Comparison of ENCODE assay signal across 8 cellular contexts in the genomic region with DNA sequence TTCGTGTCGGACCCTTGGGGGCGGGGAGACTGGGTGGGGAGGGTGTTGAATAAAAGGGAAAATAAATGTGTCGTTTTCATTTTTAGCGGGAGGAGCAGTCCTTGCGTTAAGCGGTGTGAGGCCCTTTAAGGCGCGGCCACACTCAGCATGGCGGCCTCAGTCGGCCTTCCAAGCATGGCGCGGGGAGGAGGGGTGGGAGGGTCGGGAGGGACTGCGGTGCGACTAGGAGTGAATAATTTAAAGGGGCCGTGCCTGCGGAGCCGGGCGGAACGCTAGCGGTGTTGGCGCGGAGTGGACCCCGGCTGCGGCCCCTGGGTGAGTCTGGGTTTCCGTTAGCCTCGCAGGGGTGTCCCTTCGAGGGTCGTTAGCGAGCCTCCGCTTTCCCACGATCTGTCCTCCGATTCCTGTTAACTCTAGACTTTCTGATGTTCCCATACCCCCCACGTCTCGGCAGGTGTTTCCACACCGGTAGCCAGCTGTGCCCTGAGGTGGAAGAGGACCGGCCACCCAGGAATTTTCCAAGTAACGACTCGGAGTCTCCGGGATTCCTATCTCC. TPM values are rescaled to one million over a fixed set of nuclear protein-coding genes. Genes with fewer than 3 reads are reported as not detected.
DNase-seq lines count a peak whose midpoint lies in the region; ATAC-seq and TF ChIP-seq lines count a peak whose summit lies in the region.

No MANE protein-coding gene starts in this region.

- DNase-seq in GM10266 (ENCODE audit: extremely low spot score) (peak; percentile 94), M059J (ENCODE audit: low read depth) (peak; percentile 87), SJCRH30 (peak; percentile 76 to 84), foreskin keratinocyte (peak; percentile 45 to 69), neural progenitor cell (ENCODE audit: low spot score) (peak; percentile 94), NCI-H1048 (lab: John Stamatoyannopoulos, UW) (no peak)
- DNase-seq in activated naive CD4-positive, alpha-beta T cell treated with Interleukin-2 at 50 U/mL for 16 hours: peak; percentile 88
- DNase-seq in stimulated activated naive CD8-positive, alpha-beta T cell treated with anti-CD3 and anti-CD28 coated beads, Interleukin-15, amount 100 ng/mL, for 72 hours: peak; percentile 76 to 84

- no peaks in the 10 kb centered on the region for H4K20me1 ChIP-seq in neural progenitor cell (ENCODE audit: low read depth)

- no peaks in the 10 kb centered on the region for H3K27me3 ChIP-seq in SJCRH30
- H3K27me3 ChIP-seq in foreskin keratinocyte: no peaks in the 10 kb centered on the region
- no peaks in the 10 kb centered on the region for H3K27me3 ChIP-seq in neural progenitor cell

- H3K4me1 Mint-ChIP-seq in neural progenitor cell: peaks cover 5% of the 10 kb centered on the region
- peaks cover 33% of the 10 kb centered on the region for H3K4me1 Mint-ChIP-seq in stimulated activated naive CD8-positive, alpha-beta T cell treated with anti-CD3 and anti-CD28 coated beads, Interleukin-15, amount 100 ng/mL, for 72 hours

- H3K4me2 ChIP-seq in neural progenitor cell: peak overlapping the region; percentile 90

- peak; percentile 63 for ATAC-seq in foreskin keratinocyte
- peak; percentile 62 for ATAC-seq in stimulated activated naive CD8-positive, alpha-beta T cell treated with anti-CD3 and anti-CD28 coated beads, Interleukin-15, amount 100 ng/mL, for 72 hours

- peak overlapping the region; percentile 65 for H3K4me3 ChIP-seq in SJCRH30
- H3K4me3 ChIP-seq in neural progenitor cell: peak overlapping the region; percentile 95

- H3K36me3 ChIP-seq in SJCRH30: no peaks in the 10 kb centered on the region
- H3K36me3 ChIP-seq in neural progenitor cell: no peaks in the 10 kb centered on the region

- no peaks in the 10 kb centered on the region for H3K9me3 ChIP-seq in SJCRH30 (replicated peaks)
- H3K9me3 ChIP-seq in neural progenitor cell (ENCODE audit: low read depth): no peaks in the 10 kb centered on the region

- peaks cover 5% of the 10 kb centered on the region for H3K36me3 Mint-ChIP-seq in neural progenitor cell

- H2AFZ ChIP-seq in neural progenitor cell (replicated peaks): peak overlapping the region; percentile 95

- no peaks in the 10 kb centered on the region for H3K79me2 ChIP-seq in neural progenitor cell (ENCODE audit: low read depth)

- H3K27ac ChIP-seq in SJCRH30 (peak overlapping the region; percentile 55), foreskin keratinocyte (peak overlapping the region; percentile 39), neural progenitor cell (peak overlapping the region; percentile 43)

- TF ChIP-seq CTCF in GM10266 (IDR thresholded peaks at IDR 0.05; ENCODE audit: control insufficient read depth, insufficient read depth, low read depth, missing control alignments) (no peak), foreskin keratinocyte (conservative IDR thresholded peaks at IDR 0.05) (no peak), neural progenitor cell (IDR thresholded peaks at IDR 0.05) (no peak)

- peak overlapping the region; percentile 87 for H3K27ac Mint-ChIP-seq in neural progenitor cell
- H3K27ac Mint-ChIP-seq in stimulated activated naive CD8-positive, alpha-beta T cell treated with anti-CD3 and anti-CD28 coated beads, Interleukin-15, amount 100 ng/mL, for 72 hours: peak overlapping the region; percentile 85 to 94

- peaks cover 14% of the 10 kb centered on the region for H3F3A ChIP-seq in neural progenitor cell (ENCODE audit: low read depth)

- H3K4me3 Mint-ChIP-seq in neural progenitor cell: peak overlapping the region; percentile 98
- H3K4me3 Mint-ChIP-seq in stimulated activated naive CD8-positive, alpha-beta T cell treated with anti-CD3 and anti-CD28 coated beads, Interleukin-15, amount 100 ng/mL, for 72 hours: peak overlapping the region; percentile 97 to 98

- peaks cover 4% of the 10 kb centered on the region for H3K27me3 Mint-ChIP-seq in neural progenitor cell (ENCODE audit: insufficient read depth, low read depth)
- no peaks in the 10 kb centered on the region for H3K27me3 Mint-ChIP-seq in stimulated activated naive CD8-positive, alpha-beta T cell treated with anti-CD3 and anti-CD28 coated beads, Interleukin-15, amount 100 ng/mL, for 72 hours

- no peaks in the 10 kb centered on the region for H3K9me3 Mint-ChIP-seq in neural progenitor cell
- H3K9me3 Mint-ChIP-seq in stimulated activated naive CD8-positive, alpha-beta T cell treated with anti-CD3 and anti-CD28 coated beads, Interleukin-15, amount 100 ng/mL, for 72 hours: no peaks in the 10 kb centered on the region

- H3K9ac ChIP-seq in neural progenitor cell: peak overlapping the region; percentile 53

- H3K4me1 ChIP-seq in SJCRH30: no peaks in the 10 kb centered on the region
- H3K4me1 ChIP-seq in foreskin keratinocyte: no peaks in the 10 kb centered on the region
- H3K4me1 ChIP-seq in neural progenitor cell: no peaks in the 10 kb centered on the region

RNA-seq across cellular contexts. Expression of a gene that starts 1.5 kb away (rescaled TPM):
- 46.3 and 86.0 TPM in 2 replicates for total RNA-seq in M059J (2014; rRNA removed; shearing (Covaris generic))
- 14.2 and 17.3 TPM in 2 replicates for total RNA-seq in SJCRH30 (2014; rRNA removed; shearing (Covaris generic))
- total RNA-seq in foreskin keratinocyte (82.3 and 85.4 TPM in 2 replicates), neural progenitor cell (ENCODE audit: low replicate concordance) (25.5 and 78.9 TPM in 2 replicates)
- 60.6 and 66.8 TPM in 2 replicates for polyA plus RNA-seq in foreskin keratinocyte

RNA-seq across cellular contexts. Expression of a gene that starts 11.6 kb away (rescaled TPM):
- 2.9 and 7.8 TPM in 2 replicates for total RNA-seq in M059J (2014; rRNA removed; shearing (Covaris generic))
- total RNA-seq in SJCRH30 (2014; rRNA removed; shearing (Covaris generic)): 3.8 and 5.8 TPM in 2 replicates
- 8.2 and 8.6 TPM in 2 replicates for total RNA-seq in foreskin keratinocyte
- polyA plus RNA-seq in foreskin keratinocyte: 12.3 and 12.9 TPM in 2 replicates
- total RNA-seq in neural progenitor cell (ENCODE audit: low replicate concordance): 6.6 and 7.1 TPM in 2 replicates

RNA-seq across cellular contexts. Expression of a gene that starts 18.1 kb away (rescaled TPM):
- 27.2 and 55.4 TPM in 2 replicates for total RNA-seq in M059J (2014; rRNA removed; shearing (Covaris generic))
- 28.8 and 33.8 TPM in 2 replicates for total RNA-seq in SJCRH30 (2014; rRNA removed; shearing (Covaris generic))
- total RNA-seq in foreskin keratinocyte: 22.5 and 23.7 TPM in 2 replicates
- polyA plus RNA-seq in foreskin keratinocyte: 42.4 and 45.9 TPM in 2 replicates
- 16.9 and 50.3 TPM in 2 replicates for total RNA-seq in neural progenitor cell (ENCODE audit: low replicate concordance)

RNA-seq across cellular contexts. Expression of a gene that starts 45.2 kb away (rescaled TPM):
- 0.20 and 0.74 TPM in 2 replicates for total RNA-seq in M059J (2014; rRNA removed; shearing (Covaris generic))
- not detected in 2 replicates for total RNA-seq in SJCRH30 (2014; rRNA removed; shearing (Covaris generic))
- total RNA-seq in foreskin keratinocyte (1.9 and 2.0 TPM in 2 replicates), neural progenitor cell (ENCODE audit: low replicate concordance) (1.0 and 5.7 TPM in 2 replicates)
- polyA plus RNA-seq in foreskin keratinocyte: 2.3 and 3.3 TPM in 2 replicates
